ENCODE assay signal across 8 cellular contexts in genomic region chr1:205141236-205142104, GRCh38.
A peak's percentile ranks its signal among the peaks of the same experiment; 100 is the strongest.
DNase-seq lines count a peak whose midpoint lies in the region; ATAC-seq lines count a peak whose summit lies in the region.

No MANE protein-coding gene starts in this region.

- DNase-seq in DMS153 (lab: John Stamatoyannopoulos, UW) (peak; percentile 78), NCI-H748 treated with DMSO at 0.1 percent for 48 hours (lab: John Stamatoyannopoulos, UW) (peak; percentile 39), ecto neural progenitor cell (ENCODE audit: low spot score) (peak; percentile 79), memory B cell (ENCODE audit: low spot score in 2 of 2) (peak; percentile 68 to 75)
- DNase-seq in activated CD4-positive, alpha-beta T cell treated with anti-CD3 and anti-CD28 coated beads, Interleukin-2, amount 50 U/mL, for 48 hours = peak; percentile 79 to 83
- DNase-seq in stimulated activated CD8-positive, alpha-beta memory T cell treated with anti-CD3 and anti-CD28 coated beads, Interleukin-12 subunit alpha, Interleukin-12 subunit beta, amount 100 ng/mL, for 4 hours (ENCODE audit: low read depth) = peak; percentile 32

- H3K4me1 Mint-ChIP-seq in memory B cell = peaks cover 20% of the 10 kb centered on the region

- H3K9me3 Mint-ChIP-seq in memory B cell = no peaks in the 10 kb centered on the region

- peak overlapping the region; percentile 19 for H3K4me3 Mint-ChIP-seq in memory B cell

- peak overlapping the region; percentile 60 for H3K27ac Mint-ChIP-seq in memory B cell

- no peaks in the 10 kb centered on the region for H3K27me3 Mint-ChIP-seq in memory B cell

- ATAC-seq in HG03175 (IDR thresholded peaks at IDR 0.05; ENCODE audit: unreplicated experiment) = peak; percentile 70
- peak; percentile 91 for ATAC-seq in memory B cell (ENCODE audit: low read depth)
- no peak for ATAC-seq in GM21576 (IDR thresholded peaks at IDR 0.05; ENCODE audit: unreplicated experiment)

- H3K36me3 Mint-ChIP-seq in memory B cell = no peaks in the 10 kb centered on the region
